ENCODE assay signal across 1 cellular context in genomic region chr19:35438527-35438926, GRCh38.
A peak's percentile ranks its signal among the peaks of the same experiment; 100 is the strongest.
TF ChIP-seq lines count a peak whose summit lies in the region.

No MANE protein-coding gene starts in this region.

TF ChIP-seq in GM12878, 131 proteins besides CTCF, POLR2A, EP300 and RAD21:
- TF ChIP-seq RUNX3 (IDR thresholded peaks at IDR 0.05; ENCODE audit: low read length) (0 out of 2 replicates have a peak, but pooled peaks have one; percentile 10), NBN (IDR thresholded peaks at IDR 0.05) (no peak)
